Comparison of ENCODE assay signal across 10 cellular contexts in genomic region chr4:130563185-130563890, GRCh38.
A peak's percentile ranks its signal among the peaks of the same experiment; 100 is the strongest.
DNase-seq lines count a peak whose midpoint lies in the region; ATAC-seq, FAIRE-seq and TF ChIP-seq lines count a peak whose summit lies in the region.
"Had no signal": no experiment of that assay in that cellular context is flagged by ENCODE, and none has a peak within 500 bp of the region (broad histone marks: within the 10 kb centered on the region; RNA-seq: fewer than 3 reads in every experiment).

No MANE protein-coding gene starts in this region.

- ATAC-seq in left lobe of liver (peak; percentile 46), HG02642 (IDR thresholded peaks at IDR 0.05; ENCODE audit: poor library complexity, unreplicated experiment) (no peak), GM21360 (IDR thresholded peaks at IDR 0.05; ENCODE audit: unreplicated experiment) (no peak)

- H3K36me3 ChIP-seq in bronchial epithelial cell (ENCODE audit: control insufficient read depth, insufficient read depth, low read length) (no peaks in the 10 kb centered on the region), vagina (no peaks in the 10 kb centered on the region)
- H3K36me3 ChIP-seq: HAP-1 had no signal

- no peak for FAIRE-seq in bronchial epithelial cell (lab: Jason Lieb, UNC)
- FAIRE-seq: frontal cortex had no signal

- no peak overlapping the region for H3K27ac ChIP-seq in vagina

- no peaks in the 10 kb centered on the region for H3K9me3 ChIP-seq in vagina
- H3K9me3 ChIP-seq: HAP-1 had no signal

- no peaks in the 10 kb centered on the region for H3K4me1 ChIP-seq in vagina
- H3K4me1 ChIP-seq: HAP-1 had no signal

- no peak for TF ChIP-seq POLR2A in vagina (IDR thresholded peaks at IDR 0.05)

- no peak overlapping the region for H3K4me3 ChIP-seq in bronchial epithelial cell (ENCODE audit: low read depth, low read length)
- H3K4me3 ChIP-seq in vagina, result peak overlapping the region; percentile 20 to 21
- H3K4me3 ChIP-seq: HAP-1 had no signal

- intact Hi-C loops in vagina (cut with DNase I), result no loop called here

- no peaks in the 10 kb centered on the region for H3K27me3 ChIP-seq in bronchial epithelial cell (ENCODE audit: control insufficient read depth, insufficient read depth, low read length)
- no peaks in the 10 kb centered on the region for H3K27me3 ChIP-seq in vagina

- TF ChIP-seq CTCF in bronchial epithelial cell (IDR thresholded peaks at IDR 0.05; ENCODE audit: insufficient read depth, low read length, severe bottlenecking), result peak; percentile 13
- no peak for TF ChIP-seq CTCF in vagina (IDR thresholded peaks at IDR 0.05)

- DNase-seq in DMS 273 (lab: John Stamatoyannopoulos, UW; ENCODE audit: unreplicated experiment) (peak; percentile 77), NCI-H2227 treated with DMSO at 0.1 percent for 48 hours (lab: John Stamatoyannopoulos, UW) (peak; percentile 46), bronchial epithelial cell (ENCODE audit: low read depth) (peak; percentile 10), left lobe of liver (ENCODE audit: low spot score) (no peak), vagina (ENCODE audit: extremely low spot score in 2 of 2) (no peak), GM19238 (ENCODE audit: insufficient read length, low spot score) (no peak)

Comparison
In these comparisons a context has a peak if more than half of its experiments do, and no peak if none do; other contexts are left out.
1. DNase-seq: peak in DMS 273 (single experiment), NCI-H2227 treated with DMSO at 0.1 percent for 48 hours (single experiment) and bronchial epithelial cell (single experiment); none in left lobe of liver (single experiment), vagina (0 of 2) and GM19238 (single experiment).